ENCODE assay signal across 8 cellular contexts in the genomic region with DNA sequence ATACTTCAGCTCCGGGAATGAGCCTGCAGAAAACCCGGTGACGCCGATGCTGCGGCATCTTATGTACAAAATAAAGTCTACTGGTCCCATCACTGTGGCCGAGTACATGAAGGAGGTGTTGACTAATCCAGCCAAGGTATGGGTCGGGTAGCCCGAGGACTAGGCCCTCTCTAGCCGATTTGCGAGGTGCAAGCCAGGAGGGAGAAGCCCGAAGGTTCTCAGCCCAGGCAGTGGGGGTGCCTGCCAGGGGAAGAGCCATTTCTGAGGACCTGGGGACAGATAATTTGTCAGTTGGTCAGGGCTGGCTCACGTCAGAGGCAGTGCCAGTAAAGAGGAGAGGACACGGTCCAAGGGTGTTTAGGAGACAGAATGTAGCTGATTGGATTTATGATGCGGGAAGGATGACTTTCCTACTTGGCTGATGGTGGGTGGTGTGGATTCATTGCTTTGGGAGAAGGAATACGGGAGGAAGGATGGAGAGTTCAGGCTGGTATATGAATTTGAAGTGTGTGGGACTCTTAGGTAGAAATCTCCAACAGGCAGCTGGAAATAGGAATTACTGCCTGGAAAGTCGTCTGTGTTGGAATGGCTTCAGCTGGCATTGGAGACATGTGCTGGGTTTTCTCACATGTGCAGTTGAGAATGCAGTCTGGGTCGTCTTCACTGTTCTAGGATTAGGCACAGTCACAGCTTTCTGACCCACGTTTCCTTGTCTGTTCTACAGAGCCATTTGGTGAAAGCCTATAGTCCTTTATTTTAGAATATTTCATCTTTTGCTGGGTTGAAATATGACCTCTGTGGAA. TPM values are rescaled to one million over a fixed set of nuclear protein-coding genes. Genes with fewer than 3 reads are reported as not detected.
DNase-seq lines count a peak whose midpoint lies in the region; ATAC-seq and TF ChIP-seq lines count a peak whose summit lies in the region.

No MANE protein-coding gene starts in this region.

- H3K27me3 Mint-ChIP-seq in CD4-positive, alpha-beta memory T cell: no peaks in the 10 kb centered on the region
- H3K27me3 Mint-ChIP-seq in activated T-cell treated with anti-CD3 and anti-CD28 coated beads, Interleukin-2, amount 50 U/mL, for 24 hours: no peaks in the 10 kb centered on the region

- H3K27ac ChIP-seq in CD4-positive, alpha-beta memory T cell (ENCODE audit: low read depth, low read length): peak overlapping the region; percentile 86
- H3K27ac ChIP-seq in osteoblast (ENCODE audit: low read depth, low read length): peak overlapping the region; percentile 98

- H3K9me3 ChIP-seq in CD4-positive, alpha-beta memory T cell (ENCODE audit: control insufficient read depth in 1 of 2, low read length in 2 of 2): no peaks in the 10 kb centered on the region
- H3K9me3 ChIP-seq in HAP-1 (no peaks in the 10 kb centered on the region), osteoblast (ENCODE audit: low read depth, low read length) (no peaks in the 10 kb centered on the region)

- peaks cover 23% of the 10 kb centered on the region for H4K20me1 ChIP-seq in osteoblast (ENCODE audit: insufficient read depth, low read length)

- no peak for DNase-seq in CD4-positive, alpha-beta memory T cell
- DNase-seq in HAP-1 (ENCODE audit: low spot score in 2 of 2) (no peak), fibroblast of mammary gland (ENCODE audit: low read depth) (peak; percentile 54), osteoblast (ENCODE audit: insufficient read length, low spot score, missing footprints) (no peak), NCI-H524 (lab: John Stamatoyannopoulos, UW) (no peak)
- DNase-seq in effector CD4-positive, alpha-beta T cell: no peak
- DNase-seq in activated T-cell treated with anti-CD3 and anti-CD28 coated beads, Interleukin-2, amount 50 U/mL, for 24 hours: no peak

- peak overlapping the region; percentile 94 to 98 for H3K4me3 ChIP-seq in CD4-positive, alpha-beta memory T cell (ENCODE audit: low read length in 2 of 2)
- H3K4me3 ChIP-seq in HAP-1 (peak overlapping the region; percentile 89), fibroblast of mammary gland (ENCODE audit: control insufficient read depth, low read depth, low read length) (peak overlapping the region; percentile 98), osteoblast (ENCODE audit: insufficient read depth, low read length) (peak overlapping the region; percentile 86)

- peak overlapping the region; percentile 86 for H3K4me2 ChIP-seq in osteoblast (ENCODE audit: insufficient read depth, low read length)

- H3K9me3 Mint-ChIP-seq in CD4-positive, alpha-beta memory T cell: no peaks in the 10 kb centered on the region
- no peaks in the 10 kb centered on the region for H3K9me3 Mint-ChIP-seq in activated T-cell treated with anti-CD3 and anti-CD28 coated beads, Interleukin-2, amount 50 U/mL, for 24 hours

- peaks cover 80% of the 10 kb centered on the region for H3K79me2 ChIP-seq in osteoblast (ENCODE audit: insufficient read depth, low read length)

- in situ Hi-C loops in HAP-1 (cut with MboI; ENCODE audit: low sequenced_read_pairs): no loop called here

- no peak overlapping the region for H3K4me3 Mint-ChIP-seq in CD4-positive, alpha-beta memory T cell
- H3K4me3 Mint-ChIP-seq in activated T-cell treated with anti-CD3 and anti-CD28 coated beads, Interleukin-2, amount 50 U/mL, for 24 hours: no peak overlapping the region

- H3K4me1 ChIP-seq in CD4-positive, alpha-beta memory T cell (ENCODE audit: insufficient read depth, low read length): peaks cover 37% of the 10 kb centered on the region
- H3K4me1 ChIP-seq in HAP-1 (peaks cover 13% of the 10 kb centered on the region), osteoblast (ENCODE audit: insufficient read depth, low read length) (peaks cover 20% of the 10 kb centered on the region)

- peaks cover 24 to 35% of the 10 kb centered on the region in 2 donors for H3K36me3 Mint-ChIP-seq in CD4-positive, alpha-beta memory T cell
- peaks cover 59% of the 10 kb centered on the region for H3K36me3 Mint-ChIP-seq in activated T-cell treated with anti-CD3 and anti-CD28 coated beads, Interleukin-2, amount 50 U/mL, for 24 hours (ENCODE audit: low read depth)

- POLR2A ChIA-PET in CD4-positive, alpha-beta memory T cell (lab: Charles Lee; ENCODE audit: partially characterized antibody): interaction anchor here (0.6 to 2.5 kb wide), 19 partner anchors 9 to 1519 kb away, joined by 3 to 22 read pairs (median 4); a partner anchor contains a TSS

- H3K27ac Mint-ChIP-seq in CD4-positive, alpha-beta memory T cell: no peak overlapping the region
- no peak overlapping the region for H3K27ac Mint-ChIP-seq in activated T-cell treated with anti-CD3 and anti-CD28 coated beads, Interleukin-2, amount 50 U/mL, for 24 hours

- CTCF ChIA-PET in CD4-positive, alpha-beta memory T cell (lab: Charles Lee; ENCODE audit: partially characterized antibody): interaction anchor here (0.7 to 1.4 kb wide), 7 partner anchors 11 to 645 kb away, joined by 3 to 5 read pairs (median 3); a partner anchor contains a TSS

- H2AFZ ChIP-seq in osteoblast (ENCODE audit: low read length): peak overlapping the region; percentile 94

- no peaks in the 10 kb centered on the region for H3K27me3 ChIP-seq in CD4-positive, alpha-beta memory T cell (ENCODE audit: insufficient read depth, low read length)
- H3K27me3 ChIP-seq in HAP-1 (ENCODE audit: low read depth) (no peaks in the 10 kb centered on the region), osteoblast (ENCODE audit: insufficient read depth, low read length) (no peaks in the 10 kb centered on the region)

- intact Hi-C loops in CD4-positive, alpha-beta memory T cell (cut with micrococcal nuclease): no loop called here

- peaks cover 11% of the 10 kb centered on the region for H3K36me3 ChIP-seq in CD4-positive, alpha-beta memory T cell (ENCODE audit: insufficient read depth, low read length)
- H3K36me3 ChIP-seq in HAP-1 (replicated peaks) (peaks cover 21% of the 10 kb centered on the region), osteoblast (ENCODE audit: insufficient read depth, low read length) (peaks cover 17% of the 10 kb centered on the region)

- peaks cover 20 to 33% (median 26%) of the 10 kb centered on the region in 4 donors for H3K4me1 Mint-ChIP-seq in CD4-positive, alpha-beta memory T cell
- peaks cover 37% of the 10 kb centered on the region for H3K4me1 Mint-ChIP-seq in activated T-cell treated with anti-CD3 and anti-CD28 coated beads, Interleukin-2, amount 50 U/mL, for 24 hours (ENCODE audit: low read depth)

- no peak for TF ChIP-seq CTCF in fibroblast of mammary gland (conservative IDR thresholded peaks at IDR 0.05; ENCODE audit: control insufficient read depth, insufficient read depth, low read depth, low read length)
- TF ChIP-seq CTCF in osteoblast (IDR thresholded peaks at IDR 0.05; ENCODE audit: extremely low read depth, low read depth, low read length): no peak

- ATAC-seq in SK-N-SH treated with all-trans-retinoic acid at 6 μM for 48 hours: peak; percentile 45

TF ChIP-seq in SK-N-SH treated with all-trans-retinoic acid at 6 μM for 48 hours, 23 proteins besides CTCF, POLR2A, EP300 and RAD21:
- TF ChIP-seq GLIS3 (CRISPR knock-in tag; IDR thresholded peaks at IDR 0.05) (no peak), ZFP3 (CRISPR knock-in tag; IDR thresholded peaks at IDR 0.05) (no peak), ISL1 (CRISPR knock-in tag; IDR thresholded peaks at IDR 0.05) (no peak), BACH2 (CRISPR knock-in tag; IDR thresholded peaks at IDR 0.05; ENCODE audit: borderline replicate concordance) (no peak), TCF4 (CRISPR knock-in tag; IDR thresholded peaks at IDR 0.05; ENCODE audit: borderline replicate concordance) (no peak), ZNF8 (CRISPR knock-in tag; IDR thresholded peaks at IDR 0.05) (no peak), RARB (CRISPR knock-in tag; IDR thresholded peaks at IDR 0.05) (no peak), TOX (CRISPR knock-in tag; IDR thresholded peaks at IDR 0.05; ENCODE audit: borderline replicate concordance) (no peak)
- TF ChIP-seq, protein P1, sequence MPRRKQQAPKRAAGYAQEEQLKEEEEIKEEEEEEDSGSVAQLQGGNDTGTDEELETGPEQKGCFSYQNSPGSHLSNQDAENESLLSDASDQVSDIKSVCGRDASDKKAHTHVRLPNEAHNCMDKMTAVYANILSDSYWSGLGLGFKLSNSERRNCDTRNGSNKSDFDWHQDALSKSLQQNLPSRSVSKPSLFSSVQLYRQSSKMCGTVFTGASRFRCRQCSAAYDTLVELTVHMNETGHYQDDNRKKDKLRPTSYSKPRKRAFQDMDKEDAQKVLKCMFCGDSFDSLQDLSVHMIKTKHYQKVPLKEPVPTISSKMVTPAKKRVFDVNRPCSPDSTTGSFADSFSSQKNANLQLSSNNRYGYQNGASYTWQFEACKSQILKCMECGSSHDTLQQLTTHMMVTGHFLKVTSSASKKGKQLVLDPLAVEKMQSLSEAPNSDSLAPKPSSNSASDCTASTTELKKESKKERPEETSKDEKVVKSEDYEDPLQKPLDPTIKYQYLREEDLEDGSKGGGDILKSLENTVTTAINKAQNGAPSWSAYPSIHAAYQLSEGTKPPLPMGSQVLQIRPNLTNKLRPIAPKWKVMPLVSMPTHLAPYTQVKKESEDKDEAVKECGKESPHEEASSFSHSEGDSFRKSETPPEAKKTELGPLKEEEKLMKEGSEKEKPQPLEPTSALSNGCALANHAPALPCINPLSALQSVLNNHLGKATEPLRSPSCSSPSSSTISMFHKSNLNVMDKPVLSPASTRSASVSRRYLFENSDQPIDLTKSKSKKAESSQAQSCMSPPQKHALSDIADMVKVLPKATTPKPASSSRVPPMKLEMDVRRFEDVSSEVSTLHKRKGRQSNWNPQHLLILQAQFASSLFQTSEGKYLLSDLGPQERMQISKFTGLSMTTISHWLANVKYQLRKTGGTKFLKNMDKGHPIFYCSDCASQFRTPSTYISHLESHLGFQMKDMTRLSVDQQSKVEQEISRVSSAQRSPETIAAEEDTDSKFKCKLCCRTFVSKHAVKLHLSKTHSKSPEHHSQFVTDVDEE (CRISPR knock-in tag; IDR thresholded peaks at IDR 0.05): no peak

RNA-seq across cellular contexts. Expression of a gene that starts 0.9 kb away (rescaled TPM):
- 10 to 100 TPM; 36.8 to 37.9 TPM for total RNA-seq in CD4-positive, alpha-beta memory T cell
- polyA plus RNA-seq in CD4-positive, alpha-beta memory T cell: 10 to 100 TPM in 1 of 2 donors, 1 to 10 TPM in 1; 7.4 to 10.1 TPM
- 16.6 and 16.8 TPM in 2 replicates for total RNA-seq in osteoblast

RNA-seq across cellular contexts. Expression of a gene that starts 0.9 kb away (rescaled TPM):
- 10 to 100 TPM; 68.5 to 70.9 TPM for total RNA-seq in CD4-positive, alpha-beta memory T cell
- 10 to 100 TPM; 28.3 to 43.5 TPM for polyA plus RNA-seq in CD4-positive, alpha-beta memory T cell
- total RNA-seq in osteoblast: 33.3 and 36.6 TPM in 2 replicates

RNA-seq across cellular contexts. Expression of a gene that starts 36.0 kb away (rescaled TPM):
- 10 to 100 TPM; 39.6 to 41.0 TPM for total RNA-seq in CD4-positive, alpha-beta memory T cell
- polyA plus RNA-seq in CD4-positive, alpha-beta memory T cell: 10 to 100 TPM; 41.3 to 44.8 TPM
- 20.6 and 21.4 TPM in 2 replicates for total RNA-seq in osteoblast

RNA-seq across cellular contexts. Expression of a gene that starts 43.9 kb away (rescaled TPM):
- total RNA-seq in CD4-positive, alpha-beta memory T cell: not detected
- not detected for polyA plus RNA-seq in CD4-positive, alpha-beta memory T cell
- total RNA-seq in osteoblast: not detected in 2 replicates
